ENCODE assay signal across 8 cellular contexts in the genomic region with DNA sequence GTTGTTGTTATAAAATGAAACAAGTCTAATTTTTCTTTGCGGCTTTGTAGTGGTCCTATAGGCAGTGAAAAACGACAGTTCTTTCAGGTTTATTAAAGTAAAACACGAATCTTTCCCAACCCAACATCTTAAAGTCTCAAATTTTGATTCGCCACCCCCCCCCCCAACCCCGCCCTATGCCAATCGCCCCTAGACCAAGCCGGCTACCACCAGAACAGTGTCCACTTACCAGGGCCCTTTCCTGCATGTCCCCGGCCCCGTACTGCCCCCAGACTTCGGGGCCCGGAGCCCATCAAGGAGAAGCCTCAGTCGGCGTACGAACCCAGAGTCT. TPM values are rescaled to one million over a fixed set of nuclear protein-coding genes. Genes with fewer than 3 reads are reported as not detected.
A peak's percentile ranks its signal among the peaks of the same experiment; 100 is the strongest.
DNase-seq lines count a peak whose midpoint lies in the region; ATAC-seq and TF ChIP-seq lines count a peak whose summit lies in the region.

No MANE protein-coding gene starts in this region.

- H3K79me2 ChIP-seq in ACC112 (ENCODE audit: control insufficient read depth, insufficient read depth, low read length, unreplicated experiment), result peaks cover 65% of the 10 kb centered on the region

- no peak for DNase-seq in breast epithelium (ENCODE audit: low spot score in 2 of 2)
- DNase-seq in NCI-H226, result no peak
- no peak for DNase-seq in GDM1 (lab: John Stamatoyannopoulos, UW)
- DNase-seq in NCI-H1417 (lab: John Stamatoyannopoulos, UW), result no peak
- no peak for DNase-seq in activated gamma-delta T cell treated with Interleukin-2 at 50 U/mL for 16 hours

- H3K36me3 ChIP-seq in ACC112 (ENCODE audit: insufficient read depth, low read length) (peaks cover 6% of the 10 kb centered on the region; the same call in 1 of the 2 replicates), breast epithelium (no peaks in the 10 kb centered on the region), muscle layer of duodenum (ENCODE audit: control insufficient read depth in 1 of 2, insufficient read depth in 2 of 2, low read length in 2 of 2) (peaks cover 0 to 11% of the 10 kb centered on the region in 2 donors)

- peak overlapping the region; percentile 58 for H2AFZ ChIP-seq in ACC112 (ENCODE audit: low read length, unreplicated experiment)

- intact Hi-C loops in breast epithelium (cut with DNase I; ENCODE audit: low total_unique reads), result no loop called here

- H3K9me3 ChIP-seq in breast epithelium, result no peaks in the 10 kb centered on the region
- H3K9me3 ChIP-seq in muscle layer of duodenum (ENCODE audit: control insufficient read depth in 1 of 2, low read length in 2 of 2), result no peaks in the 10 kb centered on the region

- H3K27ac ChIP-seq in ACC112 (ENCODE audit: low read depth, low read length) (peak overlapping the region; percentile 53), breast epithelium (peak overlapping the region; percentile 87 to 95), muscle layer of duodenum (ENCODE audit: low read length) (peak overlapping the region; percentile 88)

- TF ChIP-seq CTCF in breast epithelium (IDR thresholded peaks at IDR 0.05), result no peak

- TF ChIP-seq POLR2A in breast epithelium (IDR thresholded peaks at IDR 0.05), result no peak

- peak; percentile 9 for ATAC-seq in HG03025 (IDR thresholded peaks at IDR 0.05; ENCODE audit: low FRiP score, unreplicated experiment)

- H3K27me3 ChIP-seq in ACC112 (ENCODE audit: insufficient read depth, low read length) (no peaks in the 10 kb centered on the region), breast epithelium (no peaks in the 10 kb centered on the region), muscle layer of duodenum (ENCODE audit: low read depth, low read length) (no peaks in the 10 kb centered on the region)

- H3K4me3 ChIP-seq in ACC112 (ENCODE audit: low read depth, low read length), result peak overlapping the region; percentile 87
- H3K4me3 ChIP-seq in breast epithelium, result peak overlapping the region; percentile 79 to 88 (median 80)
- peak overlapping the region; percentile 74 to 93 for H3K4me3 ChIP-seq in muscle layer of duodenum (ENCODE audit: low read depth in 1 of 2, low read length in 2 of 2)

- H3K4me1 ChIP-seq in ACC112 (ENCODE audit: control insufficient read depth, insufficient read depth, low read length, unreplicated experiment), result peaks cover 23% of the 10 kb centered on the region
- H3K4me1 ChIP-seq in breast epithelium, result peaks cover 3 to 25% of the 10 kb centered on the region in 2 donors
- peaks cover 15 to 38% of the 10 kb centered on the region in 2 donors for H3K4me1 ChIP-seq in muscle layer of duodenum (ENCODE audit: control insufficient read depth in 1 of 2, insufficient read depth in 2 of 2, low read length in 2 of 2)

RNA-seq across cellular contexts. Expression of a gene that starts 0.3 kb away (rescaled TPM):
- total RNA-seq in breast epithelium, result 10 to 100 TPM; 25.1 to 37.0 (median 29.9) TPM

RNA-seq across cellular contexts. Expression of a gene that starts 3.9 kb away (rescaled TPM):
- 10 to 100 TPM; 79.2 to 87.8 (median 84.2) TPM for total RNA-seq in breast epithelium

RNA-seq across cellular contexts. Expression of a gene that starts 29.9 kb away (rescaled TPM):
- total RNA-seq in breast epithelium, result 10 to 100 TPM; 30.7 to 37.7 (median 33.8) TPM

RNA-seq across cellular contexts. Expression of a gene that starts 37.3 kb away (rescaled TPM):
- total RNA-seq in breast epithelium, result 10 to 100 TPM; 33.9 to 57.7 (median 50.1) TPM
